ENCODE assay signal across 7 cellular contexts in genomic region chr12:130509454-130509853, GRCh38.
"Had no signal": no experiment of that assay in that cellular context is flagged by ENCODE, and none has a peak within 500 bp of the region (broad histone marks: within the 10 kb centered on the region; RNA-seq: fewer than 3 reads in every experiment).

No MANE protein-coding gene starts in this region.

- H3K36me3 Mint-ChIP-seq: IgD-negative memory B cell had no signal

- H3K27ac Mint-ChIP-seq: IgD-negative memory B cell had no signal

- H3K4me3 Mint-ChIP-seq: IgD-negative memory B cell had no signal

- DNase-seq: IMR-90, KBM-7 had no signal

- FAIRE-seq: HepG2, HTR-8/SVneo, K562 had no signal

- H3K4me3 ChIP-seq: K562 had no signal

- H3K27ac ChIP-seq: HL-60 had no signal

- ATAC-seq: HepG2, K562 had no signal

- H3K4me1 Mint-ChIP-seq: IgD-negative memory B cell had no signal
